In genomic region chr9:98038958-98039357, GRCh38 we compare ENCODE assay signal across 18 cellular contexts. TPM values are rescaled to one million over a fixed set of nuclear protein-coding genes. Genes with fewer than 3 reads are reported as not detected.
DNase-seq lines count a peak whose midpoint lies in the region; ATAC-seq, FAIRE-seq and TF ChIP-seq lines count a peak whose summit lies in the region.
"Had no signal": no experiment of that assay in that cellular context is flagged by ENCODE, and none has a peak within 500 bp of the region (broad histone marks: within the 10 kb centered on the region; RNA-seq: fewer than 3 reads in every experiment).

No MANE protein-coding gene starts in this region.

- H3K27me3 ChIP-seq in heart right ventricle (peaks cover 0 to 2% (median 0%) of the 10 kb centered on the region in 7 donors), GM23248 (replicated peaks; ENCODE audit: insufficient read depth) (no peaks in the 10 kb centered on the region), small intestine (ENCODE audit: control insufficient read depth in 2 of 2, insufficient read depth in 2 of 2, low read length in 2 of 2) (no peaks in the 10 kb centered on the region)

- H3K4me2 ChIP-seq in GM23248 (ENCODE audit: unreplicated experiment), result no peak overlapping the region

- DNase-seq in cardiac septum (ENCODE audit: low spot score) (peak; percentile 26), heart right ventricle (no peak), GM23248 (no peak), small intestine (peak; percentile 9), posterior vena cava (ENCODE audit: low spot score) (no peak), NCI-H748 treated with DMSO at 0.1 percent for 48 hours (lab: John Stamatoyannopoulos, UW) (no peak), substantia nigra (lab: John Stamatoyannopoulos, UW) (no peak)
- DNase-seq in Jurkat, Clone E6-1 (ENCODE audit: low read depth, low spot score), result peak; percentile 37
- DNase-seq: 8988T; activated CD4-positive, CD25-positive, alpha-beta regulatory T cell; activated CD8-positive, alpha-beta memory T cell treated with anti-CD3 and anti-CD28 coated beads, Interleukin-2, amount 50 U/mL, for 4 hours; CD4-positive, alpha-beta T cell; effector memory CD8-positive, alpha-beta T cell; NCI-H1417 treated with DMSO at 0.1 percent for 48 hours; NCI-H510A; T-cell had no signal

- no peaks in the 10 kb centered on the region for H3K9me2 ChIP-seq in GM23248 (ENCODE audit: insufficient read depth)

- no peak for TF ChIP-seq CTCF in heart right ventricle (IDR thresholded peaks at IDR 0.05)

- H3K27ac ChIP-seq in heart right ventricle (no peak overlapping the region), GM23248 (no peak overlapping the region), small intestine (ENCODE audit: low read depth in 1 of 2, low read length in 1 of 2) (no peak overlapping the region), substantia nigra (ENCODE audit: low read depth, low read length, poor library complexity, severe bottlenecking) (no peak overlapping the region)

- 75 to 76% methylated on average over 8 of the region's 8 CpGs for WGBS in heart right ventricle, 2 donors
- WGBS in GM23248 (ENCODE audit: low coverage in 1 of 2, low lambda C conversion rate in 2 of 2, missing lambda C conversion rate in 2 of 2), 2 experiments, result 81 to 84% methylated on average over 8 of the region's 8 CpGs
- 67 to 70% (median 69%) methylated on average over 8 of the region's 8 CpGs for WGBS in small intestine, 3 donors

- no peaks in the 10 kb centered on the region for H3K36me3 ChIP-seq in heart right ventricle
- no peaks in the 10 kb centered on the region for H3K36me3 ChIP-seq in GM23248 (ENCODE audit: low read depth)
- H3K36me3 ChIP-seq in small intestine (ENCODE audit: control insufficient read depth in 2 of 2, insufficient read depth in 2 of 2, low read length in 2 of 2), result no peaks in the 10 kb centered on the region

- peaks cover 16% of the 10 kb centered on the region; the same call in 1 of the 2 replicates for H3F3A ChIP-seq in GM23248 (ENCODE audit: insufficient read depth)

- H3K79me2 ChIP-seq in GM23248 (ENCODE audit: insufficient read depth), result no peaks in the 10 kb centered on the region

- in situ Hi-C loops in GM23248 (cut with MboI), result no loop called here

- FAIRE-seq in small intestine (lab: Jason Lieb, UNC), result no peak
- FAIRE-seq: H1 had no signal

- H2AFZ ChIP-seq in GM23248, result 0 out of 2 replicates have a peak overlapping the region, but pooled peaks have one; percentile 8

- H3K4me1 ChIP-seq in heart right ventricle (peaks cover 0 to 22% (median 15%) of the 10 kb centered on the region in 9 donors), GM23248 (ENCODE audit: insufficient read depth) (peaks cover 39% of the 10 kb centered on the region), small intestine (ENCODE audit: control insufficient read depth in 2 of 2, insufficient read depth in 1 of 2, low read depth in 1 of 2, low read length in 1 of 2) (peaks cover 0 to 2% of the 10 kb centered on the region in 2 donors)

- H4K20me1 ChIP-seq in GM23248 (ENCODE audit: insufficient read depth), result no peaks in the 10 kb centered on the region

- intact Hi-C loops in cardiac septum (cut with DNase I), result loop anchor here (5.0 kb wide), 1 partner anchor 57 kb away; the partner anchor contains the start of gene ANP32B
- intact Hi-C loops in heart right ventricle (cut with DNase I), result loop anchor here in 7 of 10 donors (5.0 to 10.0 kb wide), 6 partner anchors 54 to 324 kb away; partner anchors contain the start of genes ANP32B (in 4 of the 7), TRMO (in 2 of the 7) and TBC1D2 (in 1 of the 7)
- intact Hi-C loops in posterior vena cava (cut with DNase I), result loop anchor here in 1 of 2 donors (10.0 kb wide), 1 partner anchor 114 kb away; the partner anchor contains the start of gene TRMO

- no peak overlapping the region for H3K9ac ChIP-seq in GM23248

- H3K4me3 ChIP-seq in heart right ventricle (no peak overlapping the region), GM23248 (no peak overlapping the region), small intestine (ENCODE audit: low read depth in 1 of 2, low read length in 2 of 2) (no peak overlapping the region)
- H3K4me3 ChIP-seq in Jurkat, Clone E6-1 (ENCODE audit: low read length), result no peak overlapping the region

- H3K9me3 ChIP-seq in heart right ventricle, result no peaks in the 10 kb centered on the region
- H3K9me3 ChIP-seq in GM23248 (ENCODE audit: low read depth), result no peaks in the 10 kb centered on the region
- no peaks in the 10 kb centered on the region for H3K9me3 ChIP-seq in small intestine (ENCODE audit: control insufficient read depth, low read depth)

- ATAC-seq in heart right ventricle, result no peak
- ATAC-seq: effector memory CD8-positive, alpha-beta T cell; Panc1; T-cell had no signal

RNA-seq across cellular contexts. Expression of gene NANS, which starts 17.6 kb away (rescaled TPM):
- 26.3 TPM for total RNA-seq in cardiac septum
- 10 to 100 TPM; 20.0 to 43.7 (median 30.0) TPM for total RNA-seq in heart right ventricle
- polyA plus RNA-seq in heart right ventricle, result 100 to 1,000 TPM in 1 of 2 donors, 10 to 100 TPM in 1; 38.3 to 141 TPM
- total RNA-seq in GM23248 (2014; rRNA removed; shearing (Covaris generic)), result 60.3 and 80.8 TPM in 2 replicates
- 128 and 133 TPM in 2 replicates for polyA plus RNA-seq in GM23248 (2016; fragmentation: Nextera tagmentation; extraction: Ambion mirVana)
- 64.5 TPM for polyA plus RNA-seq in Jurkat, Clone E6-1 (2012; ENCODE audit: insufficient read depth, insufficient read length)
- 100 to 1,000 TPM in 1 of 3 donors, 10 to 100 TPM in 2; 57.0 to 120 (median 68.9) TPM for polyA plus RNA-seq in small intestine
- 10 to 100 TPM; 25.5 to 31.9 TPM for total RNA-seq in posterior vena cava

RNA-seq across cellular contexts. Expression of gene ANP32B, which starts 55.8 kb away (rescaled TPM):
- total RNA-seq in cardiac septum, result 69.0 TPM
- 10 to 100 TPM; 48.2 to 68.2 (median 56.9) TPM for total RNA-seq in heart right ventricle
- polyA plus RNA-seq in heart right ventricle, result 10 to 100 TPM; 67.8 to 69.3 TPM
- 11.2 and 35.3 TPM in 2 replicates for total RNA-seq in GM23248 (2014; rRNA removed; shearing (Covaris generic))
- polyA plus RNA-seq in GM23248 (2016; fragmentation: Nextera tagmentation; extraction: Ambion mirVana), result 137 and 138 TPM in 2 replicates
- 656 TPM for polyA plus RNA-seq in Jurkat, Clone E6-1 (2012; ENCODE audit: insufficient read depth, insufficient read length)
- 100 to 1,000 TPM; 106 to 188 (median 176) TPM for polyA plus RNA-seq in small intestine
- total RNA-seq in posterior vena cava, result 10 to 100 TPM; 95.8 to 98.0 TPM

Comparison
In these comparisons a context has a peak if more than half of its experiments do, and no peak if none do; other contexts are left out.
1. DNase-seq: peak in cardiac septum (single experiment), Jurkat, Clone E6-1 (single experiment) and small intestine (single experiment); none in heart right ventricle (0 of 2), GM23248 (single experiment), posterior vena cava (single experiment), NCI-H748 treated with DMSO at 0.1 percent for 48 hours (single experiment) and substantia nigra (0 of 49).